ENCODE assay signal across 8 cellular contexts in the genomic region with DNA sequence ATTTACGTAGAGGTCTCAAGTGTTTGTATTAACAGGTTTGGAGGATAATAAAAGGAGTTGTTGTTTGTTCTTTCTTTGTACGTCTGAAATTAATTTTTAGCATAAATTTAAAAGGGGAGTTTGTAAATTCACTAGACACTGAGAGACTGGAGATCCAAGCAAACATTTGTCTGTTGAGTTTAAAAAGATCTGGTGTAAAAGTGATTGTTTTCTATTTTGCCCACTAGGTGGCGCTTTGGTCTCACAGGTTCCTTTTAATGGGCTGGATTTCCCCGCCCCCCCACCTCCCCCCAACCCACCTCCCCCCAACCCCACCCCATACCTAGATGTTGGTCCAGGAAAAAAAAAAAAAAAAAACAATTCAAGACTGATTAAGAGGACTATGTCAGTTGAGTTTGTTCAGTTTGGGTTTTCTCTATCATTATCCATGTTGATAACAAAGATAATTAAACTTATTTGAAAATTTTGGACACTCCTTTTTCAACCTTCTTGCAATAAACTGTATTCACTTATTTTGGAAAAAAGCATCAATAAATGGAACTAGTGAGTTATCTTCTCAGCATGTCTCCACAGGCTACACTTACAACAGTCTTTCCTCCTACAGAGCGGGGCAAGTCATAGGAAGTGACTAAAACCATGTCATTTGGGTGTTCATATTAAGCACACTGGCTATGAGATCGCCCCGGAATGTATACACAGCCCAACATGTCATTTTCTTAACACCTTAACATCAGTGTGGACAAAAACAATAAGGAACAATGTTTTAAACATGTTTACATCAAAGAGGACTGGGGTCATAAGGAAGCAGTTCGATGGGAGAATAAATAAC.
DNase-seq lines count a peak whose midpoint lies in the region; ATAC-seq, FAIRE-seq and TF ChIP-seq lines count a peak whose summit lies in the region.

No MANE protein-coding gene starts in this region.

- CTCF ChIA-PET in activated naive CD4-positive, alpha-beta T cell treated with anti-CD3 and anti-CD28 coated beads for 36 hours (lab: Charles Lee): interaction anchor here (1.0 kb wide), 1 partner anchor 14 kb away, joined by 3 read pairs; no protein-coding TSS in a partner anchor

- peak overlapping the region; percentile 46 for H3K9ac ChIP-seq in astrocyte (ENCODE audit: low read length)

- intact Hi-C loops in activated naive CD4-positive, alpha-beta T cell treated with anti-CD3 and anti-CD28 coated beads for 36 hours (cut with micrococcal nuclease): loop anchor here (5.0 kb wide), 1 partner anchor 1841 kb away; no protein-coding TSS in a partner anchor
- intact Hi-C loops in sciatic nerve (cut with DNase I): no loop called here

- FAIRE-seq in astrocyte (lab: Jason Lieb, UNC): peak; percentile 54

- ATAC-seq in left lobe of liver (peak; percentile 57), sciatic nerve (no peak), GM21367 (IDR thresholded peaks at IDR 0.05; ENCODE audit: unreplicated experiment) (no peak)
- no peak for ATAC-seq in activated CD4-positive, CD25-positive, alpha-beta regulatory T cell treated with anti-CD3 and anti-CD28 coated beads, Interleukin-2, amount 50 U/mL, for 24 hours

- no peaks in the 10 kb centered on the region for H3K36me3 ChIP-seq in astrocyte (ENCODE audit: insufficient read depth, low read length)

- peaks cover 9% of the 10 kb centered on the region for H3K27me3 Mint-ChIP-seq in activated naive CD4-positive, alpha-beta T cell treated with anti-CD3 and anti-CD28 coated beads for 36 hours (ENCODE audit: low read depth)
- H3K27me3 Mint-ChIP-seq in astrocyte (ENCODE audit: low read depth, unreplicated experiment): no peaks in the 10 kb centered on the region

- H3K9me3 Mint-ChIP-seq in activated naive CD4-positive, alpha-beta T cell treated with anti-CD3 and anti-CD28 coated beads for 36 hours: peaks cover 3% of the 10 kb centered on the region
- no peaks in the 10 kb centered on the region for H3K9me3 Mint-ChIP-seq in astrocyte (ENCODE audit: unreplicated experiment)

- H3K9me3 ChIP-seq in astrocyte (ENCODE audit: insufficient read depth, low read depth, low read length): no peaks in the 10 kb centered on the region

- H3K27ac Mint-ChIP-seq in activated naive CD4-positive, alpha-beta T cell treated with anti-CD3 and anti-CD28 coated beads for 36 hours: no peak overlapping the region
- peak overlapping the region; percentile 87 for H3K27ac Mint-ChIP-seq in astrocyte (ENCODE audit: unreplicated experiment)

- no peaks in the 10 kb centered on the region for H3K79me2 ChIP-seq in astrocyte (ENCODE audit: insufficient read depth, low read length)

- peak overlapping the region; percentile 69 for H3K4me2 ChIP-seq in astrocyte (ENCODE audit: low read length)

- peak; percentile 3 for DNase-seq in activated naive CD4-positive, alpha-beta T cell treated with anti-CD3 and anti-CD28 coated beads for 36 hours
- DNase-seq in activated naive CD4-positive, alpha-beta T cell treated with Interleukin-2 at 50 U/mL for 16 hours: no peak
- peak; percentile 57 for DNase-seq in NCI-H1417 treated with DMSO at 0.1 percent for 48 hours (lab: John Stamatoyannopoulos, UW)
- peak; percentile 62 for DNase-seq in astrocyte (ENCODE audit: low read depth)
- DNase-seq in left lobe of liver (ENCODE audit: low spot score): no peak
- no peak for DNase-seq in sciatic nerve (ENCODE audit: low spot score)

- H4K20me1 ChIP-seq in astrocyte (ENCODE audit: insufficient read depth, low read length): no peaks in the 10 kb centered on the region

- peak overlapping the region; percentile 82 for H3K27ac ChIP-seq in astrocyte (ENCODE audit: low read depth, low read length)

- peak overlapping the region; percentile 14 for H3K4me3 ChIP-seq in astrocyte (ENCODE audit: insufficient read depth, low read depth, low read length)

- no peaks in the 10 kb centered on the region for H3K4me1 Mint-ChIP-seq in activated naive CD4-positive, alpha-beta T cell treated with anti-CD3 and anti-CD28 coated beads for 36 hours (ENCODE audit: low read depth)
- H3K4me1 Mint-ChIP-seq in astrocyte (ENCODE audit: low read depth, unreplicated experiment): peaks cover 15% of the 10 kb centered on the region

- H3K27me3 ChIP-seq in astrocyte (ENCODE audit: insufficient read depth, low read length): no peaks in the 10 kb centered on the region

- no peak overlapping the region for H3K4me3 Mint-ChIP-seq in activated naive CD4-positive, alpha-beta T cell treated with anti-CD3 and anti-CD28 coated beads for 36 hours
- H3K4me3 Mint-ChIP-seq in astrocyte (ENCODE audit: unreplicated experiment): no peak overlapping the region

- H3K4me1 ChIP-seq in astrocyte (ENCODE audit: insufficient read depth, low read length): peaks cover 5% of the 10 kb centered on the region

- peak; percentile 34 for TF ChIP-seq CTCF in astrocyte (IDR thresholded peaks at IDR 0.05; ENCODE audit: insufficient read depth, low read depth, low read length)

- peak overlapping the region; percentile 30 for H2AFZ ChIP-seq in astrocyte (ENCODE audit: low read depth, low read length)

- H3K36me3 Mint-ChIP-seq in activated naive CD4-positive, alpha-beta T cell treated with anti-CD3 and anti-CD28 coated beads for 36 hours (ENCODE audit: low read depth): no peaks in the 10 kb centered on the region
- no peaks in the 10 kb centered on the region for H3K36me3 Mint-ChIP-seq in astrocyte (ENCODE audit: low read depth, unreplicated experiment)

Comparison
In these comparisons a context has a peak if more than half of its experiments do, and no peak if none do; other contexts are left out.
1. DNase-seq: peak in activated naive CD4-positive, alpha-beta T cell treated with anti-CD3 and anti-CD28 coated beads for 36 hours (single experiment), NCI-H1417 treated with DMSO at 0.1 percent for 48 hours (single experiment) and astrocyte (single experiment); none in activated naive CD4-positive, alpha-beta T cell treated with Interleukin-2 at 50 U/mL for 16 hours (single experiment), left lobe of liver (single experiment) and sciatic nerve (single experiment).